22 cellular contexts compared by ENCODE assay signal in genomic region chr10:104617831-104618230, GRCh38. TPM values are rescaled to one million over a fixed set of nuclear protein-coding genes. Genes with fewer than 3 reads are reported as not detected.
DNase-seq lines count a peak whose midpoint lies in the region; ATAC-seq and TF ChIP-seq lines count a peak whose summit lies in the region.
"Had no signal": no experiment of that assay in that cellular context is flagged by ENCODE, and none has a peak within 500 bp of the region (broad histone marks: within the 10 kb centered on the region; RNA-seq: fewer than 3 reads in every experiment).

No MANE protein-coding gene starts in this region.

- H4K8ac ChIP-seq in trophoblast cell (ENCODE audit: low read depth, low read length), result no peak overlapping the region

- POLR2A ChIA-PET in RWPE1 (lab: Yijun Ruan, JAX; ENCODE audit: low non-redundant PET), result no interaction called here

- H3K4me1 Mint-ChIP-seq in osteocyte (ENCODE audit: unreplicated experiment), result no peaks in the 10 kb centered on the region
- H3K4me1 Mint-ChIP-seq: CD14-positive monocyte had no signal

- no peak overlapping the region for H3K18ac ChIP-seq in trophoblast cell (ENCODE audit: low read length)

- no peak overlapping the region for H2BK12ac ChIP-seq in trophoblast cell (ENCODE audit: low read length)

- H2BK5ac ChIP-seq in trophoblast cell (ENCODE audit: low read depth, low read length, poor library complexity), result no peak overlapping the region

- H3K27me3 ChIP-seq in trophoblast cell (ENCODE audit: insufficient read depth, low read length), result no peaks in the 10 kb centered on the region
- H3K27me3 ChIP-seq: BE2C; BLaER1 treated with 17β-estradiol and CSF1 and Interleukin-3, amounts not matched to agents 10 nM and 100 nM had no signal

- no peaks in the 10 kb centered on the region for H3K36me3 Mint-ChIP-seq in osteocyte (ENCODE audit: unreplicated experiment)
- H3K36me3 Mint-ChIP-seq: CD14-positive monocyte had no signal

- H2AFZ ChIP-seq in trophoblast cell (ENCODE audit: insufficient read depth, low read length, poor library complexity), result no peak overlapping the region
- H2AFZ ChIP-seq: GM23248 had no signal

- no peak overlapping the region for H3K4me3 ChIP-seq in trophoblast cell (ENCODE audit: low read depth, low read length)
- H3K4me3 ChIP-seq: BLaER1 treated with 17β-estradiol and CSF1 and Interleukin-3, amounts not matched to agents 10 nM and 100 nM; GM23248 had no signal

- no peak overlapping the region for H3K27ac Mint-ChIP-seq in osteocyte (ENCODE audit: unreplicated experiment)
- H3K27ac Mint-ChIP-seq: CD14-positive monocyte; CD4-positive, alpha-beta T cell had no signal

- peaks cover 0 to 2% of the 10 kb centered on the region in 2 experiments for H3K4me1 ChIP-seq in trophoblast cell (ENCODE audit: control insufficient read depth in 1 of 2, insufficient read depth in 2 of 2, low read length in 2 of 2)
- H3K4me1 ChIP-seq: BE2C; BLaER1 treated with 17β-estradiol and CSF1 and Interleukin-3, amounts not matched to agents 10 nM and 100 nM had no signal

- CTCF ChIA-PET in RWPE1 (lab: Yijun Ruan, JAX), result no interaction called here

- no peaks in the 10 kb centered on the region for H3K9me3 ChIP-seq in trophoblast cell (ENCODE audit: insufficient read depth, low read depth, low read length)
- H3K9me3 ChIP-seq: BE2C had no signal

- H3K79me1 ChIP-seq in trophoblast cell (ENCODE audit: low read length), result no peaks in the 10 kb centered on the region

- H3K36me3 ChIP-seq in trophoblast cell (ENCODE audit: control insufficient read depth in 1 of 2, insufficient read depth in 2 of 2, low read length in 2 of 2), result no peaks in the 10 kb centered on the region
- H3K36me3 ChIP-seq: BE2C; BLaER1 treated with 17β-estradiol and CSF1 and Interleukin-3, amounts not matched to agents 10 nM and 100 nM had no signal

- no peaks in the 10 kb centered on the region for H3K9me3 Mint-ChIP-seq in osteocyte (ENCODE audit: unreplicated experiment)
- H3K9me3 Mint-ChIP-seq: CD4-positive, alpha-beta T cell had no signal

- no peak overlapping the region for H3K4me3 Mint-ChIP-seq in osteocyte (ENCODE audit: unreplicated experiment)
- H3K4me3 Mint-ChIP-seq: CD14-positive monocyte; CD4-positive, alpha-beta T cell had no signal

- no peak overlapping the region for H2BK120ac ChIP-seq in trophoblast cell (ENCODE audit: insufficient read depth, low read length, poor library complexity)

- DNase-seq in EH (ENCODE audit: low read depth) (peak; percentile 79), ELR (ENCODE audit: low read depth) (peak; percentile 43), T1000 (lab: John Stamatoyannopoulos, UW) (peak; percentile 12), trophoblast cell (peak; percentile 25 to 63), osteocyte (ENCODE audit: extremely low spot score, unreplicated experiment) (no peak), RWPE1 (ENCODE audit: low spot score) (no peak), AML-193 (lab: John Stamatoyannopoulos, UW) (no peak)
- DNase-seq: BE2C; Calu3; CD4-positive, alpha-beta T cell; COR-L47; DMS53; DMS79 treated with DMSO at 0.1 percent for 48 hours; GM23248; H7; HCEC 1CT had no signal

- no CpG with 5 or more reads among the region's 2 CpGs for WGBS in trophoblast cell (ENCODE audit: extremely low coverage, insufficient coverage, insufficient read length)

- no peaks in the 10 kb centered on the region for H3K27me3 Mint-ChIP-seq in osteocyte (ENCODE audit: unreplicated experiment)

- no peak overlapping the region for H3K23ac ChIP-seq in trophoblast cell (ENCODE audit: low read length)

- H3K27ac ChIP-seq in trophoblast cell (ENCODE audit: low read depth, low read length) (no peak overlapping the region), RWPE1 (no peak overlapping the region)
- H3K27ac ChIP-seq: 22Rv1; BLaER1 treated with 17β-estradiol and CSF1 and Interleukin-3, amounts not matched to agents 10 nM and 100 nM; GM23248 had no signal

- H3K4ac ChIP-seq in trophoblast cell (ENCODE audit: low read depth, low read length), result no peak overlapping the region

- no peak overlapping the region for H3K14ac ChIP-seq in trophoblast cell (ENCODE audit: low read length)

- no peak overlapping the region for H3K9ac ChIP-seq in trophoblast cell (ENCODE audit: low read length)
- H3K9ac ChIP-seq: BLaER1 treated with 17β-estradiol and CSF1 and Interleukin-3, amounts not matched to agents 10 nM and 100 nM; GM23248 had no signal

- no peak overlapping the region for H2AK5ac ChIP-seq in trophoblast cell (ENCODE audit: low read length)

- TF ChIP-seq CTCF in osteocyte (IDR thresholded peaks at IDR 0.05), result no peak
- TF ChIP-seq CTCF in RWPE1 (conservative IDR thresholded peaks at IDR 0.05; ENCODE audit: low read depth), result no peak

- no peak overlapping the region for H4K91ac ChIP-seq in trophoblast cell (ENCODE audit: low read depth, low read length)

- ATAC-seq in HG03571 (IDR thresholded peaks at IDR 0.05; ENCODE audit: unreplicated experiment), result no peak

- no peaks in the 10 kb centered on the region for H3K79me2 ChIP-seq in trophoblast cell (ENCODE audit: control insufficient read depth, insufficient read depth, low read length, poor library complexity)

- no peak overlapping the region for H4K12ac ChIP-seq in trophoblast cell (ENCODE audit: low read depth, low read length)

- H3K4me2 ChIP-seq in trophoblast cell (ENCODE audit: low read length), result no peak overlapping the region
- H3K4me2 ChIP-seq: BLaER1 treated with 17β-estradiol and CSF1 and Interleukin-3, amounts not matched to agents 10 nM and 100 nM had no signal

RNA-seq across cellular contexts. Expression of gene SORCS3, which starts 23.3 kb away (rescaled TPM):
- polyA plus RNA-seq in trophoblast cell (2013), result 0.01 and 0.03 TPM in 2 replicates
- not detected in 2 replicates for total RNA-seq in osteocyte
- total RNA-seq: Calu3, Daoy, GM23248 had no signal
- polyA plus RNA-seq: AG04450, CD14-positive monocyte, GM23248 had no signal

Comparison
In these comparisons a context has a peak if more than half of its experiments do, and no peak if none do; other contexts are left out.
1. DNase-seq: peak in EH (single experiment), ELR (single experiment), T1000 (single experiment) and trophoblast cell (2 of 2); none in osteocyte (single experiment), RWPE1 (single experiment) and AML-193 (0 of 2).